22 cellular contexts compared by ENCODE assay signal in genomic region chr19:51722492-51722891, GRCh38. TPM values are rescaled to one million over a fixed set of nuclear protein-coding genes. Genes with fewer than 3 reads are reported as not detected.
A peak's percentile ranks its signal among the peaks of the same experiment; 100 is the strongest.
DNase-seq lines count a peak whose midpoint lies in the region; ATAC-seq and TF ChIP-seq lines count a peak whose summit lies in the region.
"Had no signal": no experiment of that assay in that cellular context is flagged by ENCODE, and none has a peak within 500 bp of the region (broad histone marks: within the 10 kb centered on the region; RNA-seq: fewer than 3 reads in every experiment).

No MANE protein-coding gene starts in this region.

- H2AFZ ChIP-seq in Karpas-422 (ENCODE audit: low read length) (no peak overlapping the region), osteoblast (ENCODE audit: low read length) (no peak overlapping the region)
- H2AFZ ChIP-seq: GM23248 had no signal

- H3K36me3 ChIP-seq in Karpas-422 (ENCODE audit: insufficient read depth, low read length) (no peaks in the 10 kb centered on the region), brain microvascular endothelial cell (replicated peaks) (no peaks in the 10 kb centered on the region), osteoblast (ENCODE audit: insufficient read depth, low read length) (peaks cover 4% of the 10 kb centered on the region)
- H3K36me3 ChIP-seq: BE2C; BLaER1 treated with 17β-estradiol and CSF1 and Interleukin-3, amounts not matched to agents 10 nM and 100 nM had no signal

- H3K79me2 ChIP-seq in Karpas-422 (ENCODE audit: low read length) (no peaks in the 10 kb centered on the region), osteoblast (ENCODE audit: insufficient read depth, low read length) (peaks cover 40% of the 10 kb centered on the region)

- H3K9me3 ChIP-seq in Karpas-422 (ENCODE audit: low read length), result no peaks in the 10 kb centered on the region
- no peaks in the 10 kb centered on the region for H3K9me3 ChIP-seq in osteoblast (ENCODE audit: low read depth, low read length)
- H3K9me3 ChIP-seq: BE2C had no signal

- peak overlapping the region; percentile 48 for H3K9ac ChIP-seq in Karpas-422 (ENCODE audit: low read length)
- H3K9ac ChIP-seq: BLaER1 treated with 17β-estradiol and CSF1 and Interleukin-3, amounts not matched to agents 10 nM and 100 nM; GM23248 had no signal

- H3K4me2 ChIP-seq in Karpas-422 (ENCODE audit: low read depth, low read length, poor library complexity, severe bottlenecking) (peak overlapping the region; percentile 85), osteoblast (ENCODE audit: insufficient read depth, low read length) (peak overlapping the region; percentile 62)
- H3K4me2 ChIP-seq: A549 had no signal

- H3K4me3 ChIP-seq in Karpas-422 (ENCODE audit: low read length), result peak overlapping the region; percentile 47
- peak overlapping the region; percentile 47 for H3K4me3 ChIP-seq in brain microvascular endothelial cell (ENCODE audit: low read depth, low read length)
- H3K4me3 ChIP-seq in osteoblast (ENCODE audit: insufficient read depth, low read length), result peak overlapping the region; percentile 50
- H3K4me3 ChIP-seq: A549; BLaER1 treated with 17β-estradiol and CSF1 and Interleukin-3, amounts not matched to agents 10 nM and 100 nM; GM23248 had no signal

- H3K4me1 ChIP-seq in Karpas-422 (ENCODE audit: low read length) (peaks cover 53% of the 10 kb centered on the region), osteoblast (ENCODE audit: insufficient read depth, low read length) (peaks cover 27% of the 10 kb centered on the region)
- H3K4me1 ChIP-seq: A549, BE2C had no signal

- in situ Hi-C loops in brain microvascular endothelial cell (cut with HindIII; ENCODE audit: low pct_ligation_motif_present, low sequenced_read_pairs), result no loop called here

- DNase-seq in Karpas-422 (peak; percentile 89), NCI-H526 treated with DMSO at 0.1 percent for 48 hours (lab: John Stamatoyannopoulos, UW) (peak; percentile 87), brain microvascular endothelial cell (no peak), osteoblast (ENCODE audit: insufficient read length, low spot score, missing footprints) (no peak), epidermal melanocyte (ENCODE audit: insufficient read length, low spot score) (no peak)
- DNase-seq: 8988T; ACHN; AML-193; BE2C; CD4-positive, alpha-beta T cell; CD8-positive, alpha-beta memory T cell; DND-41; EL; GDM1; GM23248; H7; HCEC 1CT had no signal

- no peak for ATAC-seq in GM18909 (IDR thresholded peaks at IDR 0.05; ENCODE audit: poor library complexity, unreplicated experiment)
- no peak for ATAC-seq in GM19467 (IDR thresholded peaks at IDR 0.05; ENCODE audit: unreplicated experiment)
- ATAC-seq: A549 had no signal

- H4K20me1 ChIP-seq in Karpas-422 (ENCODE audit: insufficient read depth, low read depth, low read length) (no peaks in the 10 kb centered on the region), osteoblast (ENCODE audit: insufficient read depth, low read length) (no peaks in the 10 kb centered on the region)
- H4K20me1 ChIP-seq: BLaER1 treated with 17β-estradiol and CSF1 and Interleukin-3, amounts not matched to agents 10 nM and 100 nM had no signal

- peak overlapping the region; percentile 97 for H3K27ac ChIP-seq in Karpas-422 (ENCODE audit: low read length)
- no peak overlapping the region for H3K27ac ChIP-seq in brain microvascular endothelial cell
- H3K27ac ChIP-seq in osteoblast (ENCODE audit: low read depth, low read length), result peak overlapping the region; percentile 77
- H3K27ac ChIP-seq: A549; BLaER1 treated with 17β-estradiol and CSF1 and Interleukin-3, amounts not matched to agents 10 nM and 100 nM; GM23248 had no signal

- no peaks in the 10 kb centered on the region for H3K9me2 ChIP-seq in Karpas-422 (replicated peaks; ENCODE audit: insufficient read depth, low read length)

- H3K27me3 ChIP-seq in Karpas-422 (ENCODE audit: low read length) (no peaks in the 10 kb centered on the region), brain microvascular endothelial cell (replicated peaks) (peaks cover 13% of the 10 kb centered on the region), osteoblast (ENCODE audit: insufficient read depth, low read length) (peaks cover 6% of the 10 kb centered on the region)

- TF ChIP-seq CTCF in brain microvascular endothelial cell (IDR thresholded peaks at IDR 0.05; ENCODE audit: low read depth, low read length, missing control alignments), result no peak
- TF ChIP-seq CTCF in osteoblast (IDR thresholded peaks at IDR 0.05; ENCODE audit: extremely low read depth, low read depth, low read length), result no peak

RNA-seq across cellular contexts. Expression of gene HAS1, which starts 1.3 kb away (rescaled TPM):
- total RNA-seq in Karpas-422 (2014; rRNA removed; shearing (Covaris generic); ENCODE audit: low replicate concordance), result not detected in 2 replicates
- total RNA-seq in osteoblast, result 5.4 and 6.2 TPM in 2 replicates
- total RNA-seq: CD4-positive, alpha-beta T cell; CD8-positive, alpha-beta memory T cell; H1; H7 had no signal

RNA-seq across cellular contexts. Expression of gene FPR1, which starts 29.2 kb away (rescaled TPM):
- total RNA-seq in Karpas-422 (2014; rRNA removed; shearing (Covaris generic); ENCODE audit: low replicate concordance), result 5.8 and 14.8 TPM in 2 replicates
- 4.4 and 5.1 TPM in 2 replicates for total RNA-seq in osteoblast
- total RNA-seq: CD8-positive, alpha-beta memory T cell; GM23248; H1; H7 had no signal

RNA-seq across cellular contexts. Expression of gene SPACA6, which starts 29.4 kb away (rescaled TPM):
- total RNA-seq in Karpas-422 (2014; rRNA removed; shearing (Covaris generic); ENCODE audit: low replicate concordance), result 20.7 and 49.8 TPM in 2 replicates
- total RNA-seq in osteoblast, result 9.4 and 12.7 TPM in 2 replicates

RNA-seq across cellular contexts. Expression of gene FPR2, which starts 38.5 kb away (rescaled TPM):
- 0.58 and 7.9 TPM in 2 replicates for total RNA-seq in Karpas-422 (2014; rRNA removed; shearing (Covaris generic); ENCODE audit: low replicate concordance)
- total RNA-seq in osteoblast, result 0.29 and 0.36 TPM in 2 replicates
- total RNA-seq: CD4-positive, alpha-beta T cell; CD8-positive, alpha-beta memory T cell; GM23248; H1; H7 had no signal

Comparison
In these comparisons a context has a peak if more than half of its experiments do, and no peak if none do; other contexts are left out.
1. DNase-seq: peak in Karpas-422 (single experiment) and NCI-H526 treated with DMSO at 0.1 percent for 48 hours (single experiment); none in brain microvascular endothelial cell (single experiment), osteoblast (single experiment) and epidermal melanocyte (single experiment).
2. Peak in every context shown above with its lines, with median percentiles within 50 percentile points of each other: H3K4me3 ChIP-seq.